20 cellular contexts compared by ENCODE assay signal in genomic region chr1:173038875-173039554, GRCh38. TPM values are rescaled to one million over a fixed set of nuclear protein-coding genes. Genes with fewer than 3 reads are reported as not detected.
DNase-seq lines count a peak whose midpoint lies in the region; ATAC-seq and TF ChIP-seq lines count a peak whose summit lies in the region.
"Had no signal": no experiment of that assay in that cellular context is flagged by ENCODE, and none has a peak within 500 bp of the region (broad histone marks: within the 10 kb centered on the region; RNA-seq: fewer than 3 reads in every experiment).

No MANE protein-coding gene starts in this region.

- POLR2A ChIA-PET in activated CD8-positive, alpha-beta T cell treated with anti-CD3 and anti-CD28 coated beads for 36 hours (lab: Charles Lee) = interaction anchor here (1.0 kb wide), 1 partner anchor 19 kb away, joined by 3 read pairs; no protein-coding TSS in a partner anchor

- no peak overlapping the region for H2AFZ ChIP-seq in MM.1S (ENCODE audit: low read length)
- H2AFZ ChIP-seq: hepatocyte, neural progenitor cell had no signal

- intact Hi-C loops in activated CD8-positive, alpha-beta T cell treated with anti-CD3 and anti-CD28 coated beads for 36 hours (cut with micrococcal nuclease) = no loop called here
- intact Hi-C loops in cardiac septum (cut with DNase I) (no loop called here), head of caudate nucleus (cut with DNase I) (no loop called here)

- no peak overlapping the region for H3K27ac Mint-ChIP-seq in activated T-cell treated with anti-CD3 and anti-CD28 coated beads, Interleukin-2, amount 50 U/mL, for 72 hours
- no peak overlapping the region for H3K27ac Mint-ChIP-seq in activated CD8-positive, alpha-beta T cell treated with anti-CD3 and anti-CD28 coated beads for 36 hours
- no peak overlapping the region for H3K27ac Mint-ChIP-seq in stimulated activated effector memory CD8-positive, alpha-beta T cell treated with anti-CD3 and anti-CD28 coated beads, Interleukin-12 subunit alpha, Interleukin-12 subunit beta, amount 100 ng/mL, for 72 hours
- H3K27ac Mint-ChIP-seq: effector memory CD8-positive, alpha-beta T cell; neural progenitor cell had no signal

- H3K9me3 ChIP-seq in MM.1S (replicated peaks; ENCODE audit: insufficient read depth, low read length) = no peaks in the 10 kb centered on the region
- H3K9me3 ChIP-seq: Caco-2 had no signal

- H3K36me3 Mint-ChIP-seq in activated T-cell treated with anti-CD3 and anti-CD28 coated beads, Interleukin-2, amount 50 U/mL, for 72 hours (ENCODE audit: insufficient read depth in 2 of 2) = no peaks in the 10 kb centered on the region
- no peaks in the 10 kb centered on the region for H3K36me3 Mint-ChIP-seq in activated CD8-positive, alpha-beta T cell treated with anti-CD3 and anti-CD28 coated beads for 36 hours (ENCODE audit: low read depth)
- no peaks in the 10 kb centered on the region for H3K36me3 Mint-ChIP-seq in stimulated activated effector memory CD8-positive, alpha-beta T cell treated with anti-CD3 and anti-CD28 coated beads, Interleukin-12 subunit alpha, Interleukin-12 subunit beta, amount 100 ng/mL, for 72 hours
- H3K36me3 Mint-ChIP-seq: neural progenitor cell had no signal

- H3F3A ChIP-seq in MM.1S (ENCODE audit: insufficient read depth, low read length) = no peaks in the 10 kb centered on the region

- no peak overlapping the region for H3K4me3 Mint-ChIP-seq in activated T-cell treated with anti-CD3 and anti-CD28 coated beads, Interleukin-2, amount 50 U/mL, for 72 hours
- H3K4me3 Mint-ChIP-seq in activated CD8-positive, alpha-beta T cell treated with anti-CD3 and anti-CD28 coated beads for 36 hours = no peak overlapping the region
- no peak overlapping the region for H3K4me3 Mint-ChIP-seq in stimulated activated effector memory CD8-positive, alpha-beta T cell treated with anti-CD3 and anti-CD28 coated beads, Interleukin-12 subunit alpha, Interleukin-12 subunit beta, amount 100 ng/mL, for 72 hours
- H3K4me3 Mint-ChIP-seq: effector memory CD8-positive, alpha-beta T cell; neural progenitor cell had no signal

- H3K9me2 ChIP-seq in MM.1S (replicated peaks; ENCODE audit: insufficient read depth, low read length) = no peaks in the 10 kb centered on the region

- no peaks in the 10 kb centered on the region for H3K27me3 Mint-ChIP-seq in activated T-cell treated with anti-CD3 and anti-CD28 coated beads, Interleukin-2, amount 50 U/mL, for 72 hours (ENCODE audit: low read depth)
- no peaks in the 10 kb centered on the region for H3K27me3 Mint-ChIP-seq in activated CD8-positive, alpha-beta T cell treated with anti-CD3 and anti-CD28 coated beads for 36 hours
- H3K27me3 Mint-ChIP-seq: effector memory CD8-positive, alpha-beta T cell had no signal

- peaks cover 19% of the 10 kb centered on the region for H3K4me1 Mint-ChIP-seq in activated T-cell treated with anti-CD3 and anti-CD28 coated beads, Interleukin-2, amount 50 U/mL, for 72 hours (ENCODE audit: low read depth)
- H3K4me1 Mint-ChIP-seq in activated CD8-positive, alpha-beta T cell treated with anti-CD3 and anti-CD28 coated beads for 36 hours (ENCODE audit: low read depth) = peaks cover 21% of the 10 kb centered on the region
- no peaks in the 10 kb centered on the region for H3K4me1 Mint-ChIP-seq in stimulated activated effector memory CD8-positive, alpha-beta T cell treated with anti-CD3 and anti-CD28 coated beads, Interleukin-12 subunit alpha, Interleukin-12 subunit beta, amount 100 ng/mL, for 72 hours
- H3K4me1 Mint-ChIP-seq: neural progenitor cell had no signal

- no peak overlapping the region for H3K27ac ChIP-seq in MM.1S (ENCODE audit: low read length)
- H3K27ac ChIP-seq: hepatocyte, neural progenitor cell had no signal

- H3K9ac ChIP-seq in MM.1S (ENCODE audit: low read length) = no peak overlapping the region
- H3K9ac ChIP-seq: neural progenitor cell had no signal

- H3K36me3 ChIP-seq in MM.1S (replicated peaks; ENCODE audit: insufficient read depth, low read length) = no peaks in the 10 kb centered on the region
- H3K36me3 ChIP-seq: neural progenitor cell had no signal

- CTCF ChIA-PET in activated CD8-positive, alpha-beta T cell treated with anti-CD3 and anti-CD28 coated beads for 36 hours (lab: Charles Lee) = interaction anchor here (1.0 to 1.8 kb wide), 4 partner anchors 9 to 294 kb away, joined by 3 to 5 read pairs (median 4); partner anchors contain the start of gene TNFSF18

- H3K4me3 ChIP-seq in MM.1S (ENCODE audit: low read length) = no peak overlapping the region
- H3K4me3 ChIP-seq: hepatocyte, neural progenitor cell had no signal

- peaks cover 8% of the 10 kb centered on the region for H3K4me1 ChIP-seq in MM.1S (ENCODE audit: low read length)
- H3K4me1 ChIP-seq: Caco-2, neural progenitor cell had no signal

- peaks cover 2% of the 10 kb centered on the region in 2 donors for H3K9me3 Mint-ChIP-seq in activated T-cell treated with anti-CD3 and anti-CD28 coated beads, Interleukin-2, amount 50 U/mL, for 72 hours
- H3K9me3 Mint-ChIP-seq in activated CD8-positive, alpha-beta T cell treated with anti-CD3 and anti-CD28 coated beads for 36 hours = no peaks in the 10 kb centered on the region
- H3K9me3 Mint-ChIP-seq in stimulated activated effector memory CD8-positive, alpha-beta T cell treated with anti-CD3 and anti-CD28 coated beads, Interleukin-12 subunit alpha, Interleukin-12 subunit beta, amount 100 ng/mL, for 72 hours = no peaks in the 10 kb centered on the region
- H3K9me3 Mint-ChIP-seq: effector memory CD8-positive, alpha-beta T cell; neural progenitor cell had no signal

- no peaks in the 10 kb centered on the region for H4K20me1 ChIP-seq in MM.1S (ENCODE audit: insufficient read depth, low read length)

- H3K27me3 ChIP-seq in MM.1S (replicated peaks; ENCODE audit: insufficient read depth, low read length) = peaks cover 15% of the 10 kb centered on the region
- H3K27me3 ChIP-seq: hepatocyte, neural progenitor cell had no signal

- H3K79me2 ChIP-seq in MM.1S (ENCODE audit: low read length) = no peaks in the 10 kb centered on the region
- H3K79me2 ChIP-seq: hepatocyte had no signal

- no peak for TF ChIP-seq CTCF in MM.1S (IDR thresholded peaks at IDR 0.05; ENCODE audit: low read length)
- no peak for TF ChIP-seq CTCF in activated CD8-positive, alpha-beta T cell treated with anti-CD3 and anti-CD28 coated beads for 36 hours (IDR thresholded peaks at IDR 0.05)

- DNase-seq in activated T-cell treated with anti-CD3 and anti-CD28 coated beads, Interleukin-2, amount 50 U/mL, for 72 hours = peak; percentile 6 to 11
- no peak for DNase-seq in activated T-cell treated with anti-CD3 and anti-CD28 coated beads, Interleukin-2, amount 50 U/mL, for 48 hours
- DNase-seq in MM.1S = peak; percentile 10
- DNase-seq in activated CD8-positive, alpha-beta T cell treated with anti-CD3 and anti-CD28 coated beads for 36 hours = peak; percentile 35
- no peak for DNase-seq in stimulated activated effector memory CD8-positive, alpha-beta T cell treated with anti-CD3 and anti-CD28 coated beads, Interleukin-12 subunit alpha, Interleukin-12 subunit beta, amount 100 ng/mL, for 72 hours (ENCODE audit: low spot score in 2 of 2)
- no peak for DNase-seq in NCI-H1694 (lab: John Stamatoyannopoulos, UW)
- DNase-seq in cardiac septum (ENCODE audit: low spot score) = no peak
- DNase-seq in head of caudate nucleus = no peak
- DNase-seq: amygdala; Caco-2; cerebellar nuclear complex; effector memory CD8-positive, alpha-beta T cell; GDM1; kidney glomerular epithelial cell; NCI-H146; NCI-H446; PC-3 had no signal

- ATAC-seq in activated T-cell treated with anti-CD3 and anti-CD28 coated beads, Interleukin-2, amount 50 U/mL, for 72 hours (replicated peaks in 1 of 2) = peak; percentile 73 to 79
- peak; percentile 80 for ATAC-seq in activated CD8-positive, alpha-beta T cell treated with anti-CD3 and anti-CD28 coated beads for 36 hours
- peak; percentile 48 for ATAC-seq in stimulated activated effector memory CD8-positive, alpha-beta T cell treated with anti-CD3 and anti-CD28 coated beads, Interleukin-12 subunit alpha, Interleukin-12 subunit beta, amount 100 ng/mL, for 72 hours
- ATAC-seq: effector memory CD8-positive, alpha-beta T cell; PC-3 had no signal

- no peak overlapping the region; the same call in 1 of the 2 replicates for H3K4me2 ChIP-seq in MM.1S (ENCODE audit: low read depth, low read length)
- H3K4me2 ChIP-seq: hepatocyte, neural progenitor cell had no signal

RNA-seq across cellular contexts. Expression of gene TNFSF18, which starts 11.7 kb away (rescaled TPM):
- not detected for total RNA-seq in activated T-cell treated with anti-CD3 and anti-CD28 coated beads, Interleukin-2, amount 50 U/mL, for 72 hours
- not detected for total RNA-seq in activated CD8-positive, alpha-beta T cell treated with anti-CD3 and anti-CD28 coated beads for 36 hours
- not detected for total RNA-seq in cardiac septum
- total RNA-seq: Caco-2, H1 had no signal

Comparison
In these comparisons a context has a peak if more than half of its experiments do, and no peak if none do; other contexts are left out.
1. DNase-seq: peak in activated T-cell treated with anti-CD3 and anti-CD28 coated beads, Interleukin-2, amount 50 U/mL, for 72 hours (2 of 2), MM.1S (single experiment) and activated CD8-positive, alpha-beta T cell treated with anti-CD3 and anti-CD28 coated beads for 36 hours (single experiment); none in activated T-cell treated with anti-CD3 and anti-CD28 coated beads, Interleukin-2, amount 50 U/mL, for 48 hours (0 of 2), stimulated activated effector memory CD8-positive, alpha-beta T cell treated with anti-CD3 and anti-CD28 coated beads, Interleukin-12 subunit alpha, Interleukin-12 subunit beta, amount 100 ng/mL, for 72 hours (0 of 2), NCI-H1694 (single experiment), cardiac septum (single experiment) and head of caudate nucleus (0 of 42).
2. Peak in every context shown above with its lines, with median percentiles within 50 percentile points of each other: ATAC-seq.